In genomic region chr20:48824830-48825550, GRCh38 we compare ENCODE assay signal across 8 cellular contexts. TPM values are rescaled to one million over a fixed set of nuclear protein-coding genes. Genes with fewer than 3 reads are reported as not detected.
DNase-seq lines count a peak whose midpoint lies in the region; ATAC-seq, FAIRE-seq and TF ChIP-seq lines count a peak whose summit lies in the region.

No MANE protein-coding gene starts in this region.

- peak overlapping the region; percentile 93 to 99 (median 98) for H3K4me3 Mint-ChIP-seq in CD4-positive, alpha-beta memory T cell
- peak overlapping the region; percentile 95 for H3K4me3 Mint-ChIP-seq in nephron progenitor cell

- no peak overlapping the region for H2AFZ ChIP-seq in K562 (ENCODE audit: low read depth, low read length)

- H3K27ac Mint-ChIP-seq in CD4-positive, alpha-beta memory T cell = peak overlapping the region in 5 of 7 donors; percentile 93 to 98 (median 97)
- peak overlapping the region; percentile 81 for H3K27ac Mint-ChIP-seq in nephron progenitor cell

- intact Hi-C loops in CD4-positive, alpha-beta memory T cell (cut with micrococcal nuclease) = loop anchor here (5.0 to 10.0 kb wide), 2 partner anchors 82 to 220 kb away; partner anchors contain the start of gene CSE1L
- intact Hi-C loops in K562 (cut with micrococcal nuclease) = no loop called here

- no peaks in the 10 kb centered on the region for H3K27me3 ChIP-seq in CD4-positive, alpha-beta memory T cell (ENCODE audit: insufficient read depth, low read length)
- H3K27me3 ChIP-seq in K562 (ENCODE audit: control insufficient read depth in 2 of 2, insufficient read depth in 2 of 2, low read length in 2 of 2) = no peaks in the 10 kb centered on the region

- H3K36me3 ChIP-seq in CD4-positive, alpha-beta memory T cell (ENCODE audit: insufficient read depth, low read length) = no peaks in the 10 kb centered on the region
- H3K36me3 ChIP-seq in K562 (ENCODE audit: control insufficient read depth, insufficient read depth, low read length) = no peaks in the 10 kb centered on the region

- peak overlapping the region; percentile 90 to 92 for H3K4me3 ChIP-seq in CD4-positive, alpha-beta memory T cell (ENCODE audit: low read length in 2 of 2)
- no peak overlapping the region for H3K4me3 ChIP-seq in K562

- no peak for TF ChIP-seq CTCF in K562 (IDR thresholded peaks at IDR 0.05 in 2 of 3, conservative IDR thresholded peaks at IDR 0.05 in 1 of 3; ENCODE audit: insufficient read depth in 2 of 3, low read depth in 1 of 3, low read length in 3 of 3)
- no peak for TF ChIP-seq CTCF in nephron progenitor cell (IDR thresholded peaks at IDR 0.05)

- no peaks in the 10 kb centered on the region for H3K9me3 Mint-ChIP-seq in CD4-positive, alpha-beta memory T cell
- H3K9me3 Mint-ChIP-seq in nephron progenitor cell = no peaks in the 10 kb centered on the region

- CTCF ChIA-PET in CD4-positive, alpha-beta memory T cell (lab: Charles Lee; ENCODE audit: partially characterized antibody) = interaction anchor here (0.8 to 1.7 kb wide), 2 partner anchors 74 to 80 kb away, joined by 3 to 8 read pairs; no protein-coding TSS in a partner anchor
- CTCF ChIA-PET in K562 (lab: Yijun Ruan, JAX; ENCODE audit: low intra/inter-chr PET ratio) = no interaction called here

- TF ChIP-seq RAD21 in K562 (CRISPR knock-in tag; conservative IDR thresholded peaks at IDR 0.05 in 1 of 2, IDR thresholded peaks at IDR 0.05 in 1 of 2) = no peak

- peaks cover 8 to 51% (median 26%) of the 10 kb centered on the region in 4 donors for H3K4me1 Mint-ChIP-seq in CD4-positive, alpha-beta memory T cell
- peaks cover 67% of the 10 kb centered on the region for H3K4me1 Mint-ChIP-seq in nephron progenitor cell

- no peaks in the 10 kb centered on the region for H3K27me3 Mint-ChIP-seq in CD4-positive, alpha-beta memory T cell
- H3K27me3 Mint-ChIP-seq in nephron progenitor cell (ENCODE audit: low read depth, poor library complexity) = peaks cover 6% of the 10 kb centered on the region

- H3K79me2 ChIP-seq in K562 (ENCODE audit: control insufficient read depth, insufficient read depth, low read length) = no peaks in the 10 kb centered on the region

- H3K4me2 ChIP-seq in K562 (ENCODE audit: insufficient read depth, low read length) = no peak overlapping the region

- peaks cover 57% of the 10 kb centered on the region for H3K4me1 ChIP-seq in CD4-positive, alpha-beta memory T cell (ENCODE audit: insufficient read depth, low read length)
- peaks cover 10 to 17% of the 10 kb centered on the region in 2 experiments for H3K4me1 ChIP-seq in K562 (replicated peaks in 1 of 2; ENCODE audit: control insufficient read depth in 2 of 2, insufficient read depth in 2 of 2, low read length in 2 of 2)

- no TSS peak for BruUV-seq in K562 (replicated peaks; lab: Mats Ljungman, UMichigan)

- TF ChIP-seq POLR2A in K562 (conservative IDR thresholded peaks at IDR 0.05) = no peak

- DNase-seq in CD4-positive, alpha-beta memory T cell = no peak
- peak; percentile 11 for DNase-seq in HT1080 (ENCODE audit: low read depth)
- DNase-seq in K562 (ENCODE audit: extremely low read depth in 1 of 4, low spot score in 3 of 4) = no peak
- no peak for DNase-seq in nephron progenitor cell
- DNase-seq in cerebellar nuclear complex (lab: John Stamatoyannopoulos, UW) = no peak
- DNase-seq in NCI-H1694 treated with DMSO at 0.1 percent for 48 hours (lab: John Stamatoyannopoulos, UW) = no peak
- no peak for DNase-seq in stimulated activated CD4-positive, alpha-beta T cell treated with anti-CD3 and anti-CD28 coated beads, Interleukin-2, amount 100 ng/mL, for 24 hours

- POLR2A ChIA-PET in CD4-positive, alpha-beta memory T cell (lab: Charles Lee; ENCODE audit: partially characterized antibody) = interaction anchor here (0.8 to 5.0 kb wide), 7 partner anchors 33 to 110 kb away, joined by 3 to 48 read pairs (median 5); no protein-coding TSS in a partner anchor
- POLR2A ChIA-PET in K562 (lab: Yijun Ruan, JAX) = no interaction called here

- FAIRE-seq in K562 (lab: Jason Lieb, UNC) = no peak

- 0 out of 2 replicates have a peak, but pooled peaks cover 4% of the 10 kb centered on the region for H4K20me1 ChIP-seq in K562 (replicated peaks; ENCODE audit: control insufficient read depth, insufficient read depth, low read length)

- no peak for ATAC-seq in K562
- no peak for ATAC-seq in HG02885 (IDR thresholded peaks at IDR 0.05; ENCODE audit: poor library complexity, unreplicated experiment)

- no peaks in the 10 kb centered on the region for H3K9me1 ChIP-seq in K562 (ENCODE audit: control insufficient read depth, insufficient read depth, low read length)

- in situ Hi-C loops in K562 (cut with MboI) = no loop called here

- no peak overlapping the region for H3K9ac ChIP-seq in K562 (ENCODE audit: insufficient read depth in 1 of 2, low read depth in 2 of 2, low read length in 2 of 2)

- H3K9me3 ChIP-seq in CD4-positive, alpha-beta memory T cell (ENCODE audit: control insufficient read depth in 1 of 2, low read length in 2 of 2) = no peaks in the 10 kb centered on the region
- no peaks in the 10 kb centered on the region for H3K9me3 ChIP-seq in K562 (replicated peaks; ENCODE audit: control insufficient read depth, insufficient read depth, low read depth, low read length)

- WGBS in K562 (ENCODE audit: insufficient coverage, low coverage, missing lambda C conversion rate) = 38% methylated on average over 12 of the region's 12 CpGs

- H3K36me3 Mint-ChIP-seq in CD4-positive, alpha-beta memory T cell = peaks cover 6 to 27% of the 10 kb centered on the region in 2 donors
- H3K36me3 Mint-ChIP-seq in nephron progenitor cell (ENCODE audit: low read depth) = no peaks in the 10 kb centered on the region

- peak overlapping the region; percentile 75 for H3K27ac ChIP-seq in CD4-positive, alpha-beta memory T cell (ENCODE audit: low read depth, low read length)
- H3K27ac ChIP-seq in K562 (ENCODE audit: extremely low read depth, low read depth, low read length) = no peak overlapping the region

- no peak for TF ChIP-seq EP300 in K562 (IDR thresholded peaks at IDR 0.05; ENCODE audit: low read length)

TF ChIP-seq in K562, 482 proteins besides CTCF, POLR2A, EP300 and RAD21 (continues in another document):
- TF ChIP-seq ZBTB11 (CRISPR knock-in tag; IDR thresholded peaks at IDR 0.05) (peak in 1 of 3 experiments; percentile 26; a peak in 1 of 6 replicates), RHOXF2B (CRISPR knock-in tag; conservative IDR thresholded peaks at IDR 0.05) (no peak), MAFF (IDR thresholded peaks at IDR 0.05; ENCODE audit: low read length) (peak; percentile 71), MCM5 (IDR thresholded peaks at IDR 0.05; ENCODE audit: low read depth) (no peak), MAFG (tag; conservative IDR thresholded peaks at IDR 0.05) (peak; percentile 62; the same call in 1 of the 2 replicates), HDAC1 (IDR thresholded peaks at IDR 0.05) (no peak), RBM15 (IDR thresholded peaks at IDR 0.05; ENCODE audit: insufficient read depth, low read length) (no peak)

RNA-seq across cellular contexts. Expression of gene PREX1, which starts 2.8 kb away (rescaled TPM):
- 100 to 1,000 TPM; 164 to 165 TPM for total RNA-seq in CD4-positive, alpha-beta memory T cell
- 10 to 100 TPM; 10.6 to 79.6 TPM for polyA plus RNA-seq in CD4-positive, alpha-beta memory T cell
- total RNA-seq in HT1080 (2014; rRNA removed; shearing (Covaris generic)) = 32.6 and 36.3 TPM in 2 replicates
- polyA plus RNA-seq in HT1080 (2015; cell fraction: cytosol; rRNA removed) = 24.7 TPM in 2 replicates
- polyA plus RNA-seq in HT1080 (2015; cell fraction: nucleus; rRNA removed) = 21.9 and 25.8 TPM in 2 replicates
- 7.3 and 17.0 TPM in 2 replicates for total RNA-seq in K562 (2011; cell fraction: chromatin; rRNA removed; ENCODE audit: low replicate concordance)
- total RNA-seq in K562 (2011; cell fraction: nucleolus; rRNA removed) = 5.9 and 8.0 TPM in 2 replicates
- total RNA-seq in K562 (2011; cell fraction: nucleoplasm; rRNA removed) = 7.9 and 9.6 TPM in 2 replicates
- total RNA-seq in K562 (2014; rRNA removed) (5.4 and 9.3 TPM in 2 replicates), K562 (2014; rRNA removed; fragmentation: Illumina TruSeq; extraction: Trizol) (3.3 and 5.1 TPM in 2 replicates), K562 (2015; rRNA removed; fragmentation: Illumina TruSeq; extraction: Trizol) (4.7 and 4.8 TPM in 2 replicates), K562 (2021) (9.0 and 10.4 TPM in 2 replicates)
- polyA plus RNA-seq in K562 (2011; rRNA removed) (1.8 and 4.9 TPM in 2 replicates), K562 (2014; fragmentation: Illumina TruSeq; extraction: Trizol) (5.5 and 6.1 TPM in 2 replicates), K562 (2014; fragmentation: Nextera tagmentation; extraction: Ambion mirVana) (1 to 10 TPM in 1 of 2 experiments, under 1 TPM in 1; 0.37 to 1.6 TPM), K562 (2014; rRNA removed) (4.2 and 4.4 TPM in 2 replicates)
- polyA plus RNA-seq in K562 (2011; cell fraction: cytosol; rRNA removed) = 2.5 and 2.6 TPM in 2 replicates
- polyA plus RNA-seq in K562 (2011; cell fraction: nucleus; rRNA removed) = 5.3 and 7.3 TPM in 2 replicates
- 5.7 and 10.6 TPM in 2 replicates for polyA plus RNA-seq in K562 (2012)
- 3.3 and 4.7 TPM in 2 replicates for polyA minus RNA-seq in K562 (2011; rRNA and poly(A)+ RNA removed)
- polyA minus RNA-seq in K562 (2011; cell fraction: cytosol; rRNA and poly(A)+ RNA removed) = 1.6 and 4.8 TPM in 2 replicates
- polyA minus RNA-seq in K562 (2011; cell fraction: nucleus; rRNA and poly(A)+ RNA removed) = 2.7 and 8.8 TPM in 2 replicates
